In the genomic region with DNA sequence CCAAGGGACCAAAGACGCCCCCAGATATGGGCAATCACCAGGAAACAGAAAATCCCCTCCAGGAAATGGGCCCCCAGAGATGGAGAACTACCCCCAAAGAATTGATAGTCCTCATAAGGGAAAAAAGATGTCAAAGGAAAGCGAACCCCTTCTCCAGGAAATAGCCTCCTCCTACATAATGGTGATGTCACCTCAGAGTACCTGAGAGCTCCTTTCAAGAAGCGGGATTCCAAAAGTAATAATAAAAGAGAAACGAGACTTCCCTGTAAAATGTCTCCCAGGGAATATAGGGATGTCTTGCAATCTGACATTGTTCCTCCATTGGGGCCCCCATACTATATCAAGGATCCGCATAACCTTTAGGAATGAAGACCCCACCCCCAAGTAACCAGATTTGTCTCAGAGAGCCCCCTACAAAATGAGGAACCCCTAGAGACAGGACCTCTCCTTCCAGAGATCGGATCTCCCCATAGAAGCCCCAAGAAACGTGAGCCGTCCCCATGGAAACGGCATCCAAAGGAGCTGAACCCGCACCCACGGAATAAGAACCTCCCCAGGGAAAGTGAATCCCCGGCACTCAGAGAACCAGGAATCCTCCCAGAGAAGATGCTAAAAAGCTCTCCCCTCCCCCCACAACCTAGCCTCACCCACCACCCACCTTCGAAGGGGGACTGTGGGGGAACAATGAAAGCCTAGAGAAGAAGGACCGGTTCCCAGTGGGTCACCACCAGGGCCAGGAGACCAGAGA, we compare ENCODE assay signal across 1 cellular context.
TF ChIP-seq lines count a peak whose summit lies in the region.

No MANE protein-coding gene starts in this region.

TF ChIP-seq in neural cell, 6 proteins besides CTCF, POLR2A, EP300 and RAD21 (continued from another document):
- TF ChIP-seq, protein P1, sequence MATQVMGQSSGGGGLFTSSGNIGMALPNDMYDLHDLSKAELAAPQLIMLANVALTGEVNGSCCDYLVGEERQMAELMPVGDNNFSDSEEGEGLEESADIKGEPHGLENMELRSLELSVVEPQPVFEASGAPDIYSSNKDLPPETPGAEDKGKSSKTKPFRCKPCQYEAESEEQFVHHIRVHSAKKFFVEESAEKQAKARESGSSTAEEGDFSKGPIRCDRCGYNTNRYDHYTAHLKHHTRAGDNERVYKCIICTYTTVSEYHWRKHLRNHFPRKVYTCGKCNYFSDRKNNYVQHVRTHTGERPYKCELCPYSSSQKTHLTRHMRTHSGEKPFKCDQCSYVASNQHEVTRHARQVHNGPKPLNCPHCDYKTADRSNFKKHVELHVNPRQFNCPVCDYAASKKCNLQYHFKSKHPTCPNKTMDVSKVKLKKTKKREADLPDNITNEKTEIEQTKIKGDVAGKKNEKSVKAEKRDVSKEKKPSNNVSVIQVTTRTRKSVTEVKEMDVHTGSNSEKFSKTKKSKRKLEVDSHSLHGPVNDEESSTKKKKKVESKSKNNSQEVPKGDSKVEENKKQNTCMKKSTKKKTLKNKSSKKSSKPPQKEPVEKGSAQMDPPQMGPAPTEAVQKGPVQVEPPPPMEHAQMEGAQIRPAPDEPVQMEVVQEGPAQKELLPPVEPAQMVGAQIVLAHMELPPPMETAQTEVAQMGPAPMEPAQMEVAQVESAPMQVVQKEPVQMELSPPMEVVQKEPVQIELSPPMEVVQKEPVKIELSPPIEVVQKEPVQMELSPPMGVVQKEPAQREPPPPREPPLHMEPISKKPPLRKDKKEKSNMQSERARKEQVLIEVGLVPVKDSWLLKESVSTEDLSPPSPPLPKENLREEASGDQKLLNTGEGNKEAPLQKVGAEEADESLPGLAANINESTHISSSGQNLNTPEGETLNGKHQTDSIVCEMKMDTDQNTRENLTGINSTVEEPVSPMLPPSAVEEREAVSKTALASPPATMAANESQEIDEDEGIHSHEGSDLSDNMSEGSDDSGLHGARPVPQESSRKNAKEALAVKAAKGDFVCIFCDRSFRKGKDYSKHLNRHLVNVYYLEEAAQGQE (IDR thresholded peaks at IDR 0.05; ENCODE audit: borderline replicate concordance), result no peak
